ENCODE assay signal across 2 cellular contexts in genomic region chr2:197852127-197852526, GRCh38.
A peak's percentile ranks its signal among the peaks of the same experiment; 100 is the strongest.
TF ChIP-seq lines count a peak whose summit lies in the region.

No MANE protein-coding gene starts in this region.

TF ChIP-seq in K562, 482 proteins besides CTCF, POLR2A, EP300 and RAD21:
- TF ChIP-seq RCOR1 (IDR thresholded peaks at IDR 0.05; ENCODE audit: borderline replicate concordance in 1 of 2, low read depth in 2 of 2, low read length in 2 of 2) (peak in 1 of 2 experiments; percentile 75; a peak in 2 of 4 replicates), MTA2 (IDR thresholded peaks at IDR 0.05; ENCODE audit: low read depth) (peak; percentile 51), TSHZ1 (CRISPR knock-in tag; IDR thresholded peaks at IDR 0.05) (no peak), SETDB1 (IDR thresholded peaks at IDR 0.05; ENCODE audit: low read length) (no peak), HDAC1 (IDR thresholded peaks at IDR 0.05) (0 out of 4 replicates have a peak, but pooled peaks of 1 of the 2 experiments have one; percentile 31), SOX6 (IDR thresholded peaks at IDR 0.05) (peak; percentile 81), LCOR (CRISPR knock-in tag; IDR thresholded peaks at IDR 0.05) (no peak), CBFA2T3 (IDR thresholded peaks at IDR 0.05) (peak; percentile 80), DIDO1 (tag; IDR thresholded peaks at IDR 0.05; ENCODE audit: low read depth) (no peak), E2F4 (CRISPR knock-in tag; IDR thresholded peaks at IDR 0.05; ENCODE audit: low read depth) (no peak), ARID1B (IDR thresholded peaks at IDR 0.05) (peak; percentile 67), KDM1A (IDR thresholded peaks at IDR 0.05) (peak; percentile 42 to 61; a peak in 2 of 4 replicates), TEAD4 (IDR thresholded peaks at IDR 0.05; ENCODE audit: low read length) (peak; percentile 74), TEAD4 (CRISPR knock-in tag; IDR thresholded peaks at IDR 0.05; ENCODE audit: borderline replicate concordance) (no peak), FOSL1 (tag; conservative IDR thresholded peaks at IDR 0.05) (peak; percentile 38; the same call in 1 of the 2 replicates), TCF3 (CRISPR knock-in tag; IDR thresholded peaks at IDR 0.05) (peak; percentile 33; the same call in 1 of the 2 replicates), TAL1 (IDR thresholded peaks at IDR 0.05) (peak; percentile 67), CBFA2T2 (conservative IDR thresholded peaks at IDR 0.05) (peak; percentile 55; the same call in 1 of the 2 replicates), KLF16 (IDR thresholded peaks at IDR 0.05) (0 out of 2 replicates have a peak, but pooled peaks have one; percentile 5), NCOR1 (IDR thresholded peaks at IDR 0.05) (peak; percentile 28; the same call in 1 of the 2 replicates)
TF ChIP-seq in K562: peak in this region for 14.

TF ChIP-seq in HEK293T, 16 proteins besides CTCF, POLR2A, EP300 and RAD21:
- no peak for TF ChIP-seq L3MBTL2 (conservative IDR thresholded peaks at IDR 0.05)
- TF ChIP-seq SUZ12 (IDR thresholded peaks at IDR 0.05) = no peak
- TF ChIP-seq ZNF384 (IDR thresholded peaks at IDR 0.05) = no peak
- no peak for TF ChIP-seq CTBP1 (IDR thresholded peaks at IDR 0.05; ENCODE audit: borderline replicate concordance)
- no peak for TF ChIP-seq ELF4 (IDR thresholded peaks at IDR 0.05)
- TF ChIP-seq BHLHE40 (IDR thresholded peaks at IDR 0.05; ENCODE audit: borderline replicate concordance) = no peak
- no peak for TF ChIP-seq FOXA1 (IDR thresholded peaks at IDR 0.05)
